18 cellular contexts compared by ENCODE assay signal in genomic region chr20:4484431-4485057, GRCh38.
DNase-seq lines count a peak whose midpoint lies in the region; ATAC-seq and TF ChIP-seq lines count a peak whose summit lies in the region.
"Had no signal": no experiment of that assay in that cellular context is flagged by ENCODE, and none has a peak within 500 bp of the region (broad histone marks: within the 10 kb centered on the region; RNA-seq: fewer than 3 reads in every experiment).

No MANE protein-coding gene starts in this region.

- H3F3A ChIP-seq in neural progenitor cell (ENCODE audit: low read depth): no peaks in the 10 kb centered on the region

- H4K20me1 ChIP-seq in neural progenitor cell (ENCODE audit: low read depth): no peaks in the 10 kb centered on the region

- no peaks in the 10 kb centered on the region for H3K9me3 Mint-ChIP-seq in activated CD4-positive, alpha-beta T cell treated with anti-CD3 and anti-CD28 coated beads, Interleukin-2, amount 10 ng/mL, durations not matched to agents 24 days and 14 days
- H3K9me3 Mint-ChIP-seq in neural progenitor cell: no peaks in the 10 kb centered on the region
- H3K9me3 Mint-ChIP-seq in activated CD8-positive, alpha-beta T cell treated with anti-CD3 and anti-CD28 coated beads for 36 hours: no peaks in the 10 kb centered on the region

- no peaks in the 10 kb centered on the region for H3K79me2 ChIP-seq in neural progenitor cell (ENCODE audit: low read depth)

- H3K9me3 ChIP-seq in neural progenitor cell (ENCODE audit: low read depth): no peaks in the 10 kb centered on the region

- H3K27me3 ChIP-seq in neural progenitor cell: no peaks in the 10 kb centered on the region

- POLR2A ChIA-PET in activated CD8-positive, alpha-beta T cell treated with anti-CD3 and anti-CD28 coated beads for 36 hours (lab: Charles Lee): no interaction called here

- no peak for ATAC-seq in GM21717 (IDR thresholded peaks at IDR 0.05; ENCODE audit: unreplicated experiment)
- no peak for ATAC-seq in GM19395 (IDR thresholded peaks at IDR 0.05; ENCODE audit: unreplicated experiment)
- ATAC-seq in activated CD8-positive, alpha-beta T cell treated with anti-CD3 and anti-CD28 coated beads for 36 hours: no peak
- ATAC-seq: Panc1, T-helper 17 cell had no signal

- CTCF ChIA-PET in activated CD8-positive, alpha-beta T cell treated with anti-CD3 and anti-CD28 coated beads for 36 hours (lab: Charles Lee): no interaction called here

- no peak for TF ChIP-seq CTCF in neural progenitor cell (IDR thresholded peaks at IDR 0.05)
- no peak for TF ChIP-seq CTCF in activated CD8-positive, alpha-beta T cell treated with anti-CD3 and anti-CD28 coated beads for 36 hours (IDR thresholded peaks at IDR 0.05)

- H2AFZ ChIP-seq in neural progenitor cell (replicated peaks): peak overlapping the region; percentile 63

- H3K4me1 ChIP-seq in neural progenitor cell: no peaks in the 10 kb centered on the region

- no peak overlapping the region for H3K27ac Mint-ChIP-seq in activated CD4-positive, alpha-beta T cell treated with anti-CD3 and anti-CD28 coated beads, Interleukin-2, amount 10 ng/mL, durations not matched to agents 24 days and 14 days
- H3K27ac Mint-ChIP-seq in neural progenitor cell: no peak overlapping the region
- H3K27ac Mint-ChIP-seq in activated CD8-positive, alpha-beta T cell treated with anti-CD3 and anti-CD28 coated beads for 36 hours: no peak overlapping the region
- H3K27ac Mint-ChIP-seq: T-helper 17 cell had no signal

- H3K4me2 ChIP-seq in neural progenitor cell: no peak overlapping the region
- H3K4me2 ChIP-seq: KMS-11 had no signal

- DNase-seq in activated CD4-positive, alpha-beta T cell treated with anti-CD3 and anti-CD28 coated beads, Interleukin-2, amount 10 ng/mL, durations not matched to agents 24 days and 14 days: peak; percentile 44
- no peak for DNase-seq in activated CD4-positive, alpha-beta T cell treated with anti-CD3 and anti-CD28 coated beads, Interleukin-2, amount 50 U/mL, for 4 hours
- DNase-seq in NCI-H1092 (lab: John Stamatoyannopoulos, UW) (peak; percentile 74), NCI-H69 (lab: John Stamatoyannopoulos, UW) (peak; percentile 2), neural progenitor cell (ENCODE audit: low spot score) (no peak)
- DNase-seq in activated CD8-positive, alpha-beta T cell treated with anti-CD3 and anti-CD28 coated beads for 36 hours: no peak
- DNase-seq: COR-L47, DMS79, GDM1, NCI-H146, NCI-H510A treated with DMSO at 0.1 percent for 48 hours, Right ventricle myocardium superior, T-helper 17 cell had no signal

- H3K9ac ChIP-seq in neural progenitor cell: no peak overlapping the region
- H3K9ac ChIP-seq: KMS-11 had no signal

- peaks cover 30% of the 10 kb centered on the region for H3K27me3 Mint-ChIP-seq in activated CD4-positive, alpha-beta T cell treated with anti-CD3 and anti-CD28 coated beads, Interleukin-2, amount 10 ng/mL, durations not matched to agents 24 days and 14 days
- H3K27me3 Mint-ChIP-seq in neural progenitor cell (ENCODE audit: insufficient read depth, low read depth): no peaks in the 10 kb centered on the region
- H3K27me3 Mint-ChIP-seq in activated CD8-positive, alpha-beta T cell treated with anti-CD3 and anti-CD28 coated beads for 36 hours: peaks cover 12% of the 10 kb centered on the region

- no peak overlapping the region for H3K4me3 ChIP-seq in neural progenitor cell

- H3K36me3 Mint-ChIP-seq in activated CD4-positive, alpha-beta T cell treated with anti-CD3 and anti-CD28 coated beads, Interleukin-2, amount 10 ng/mL, durations not matched to agents 24 days and 14 days (ENCODE audit: low read depth): no peaks in the 10 kb centered on the region
- H3K36me3 Mint-ChIP-seq in neural progenitor cell: no peaks in the 10 kb centered on the region
- no peaks in the 10 kb centered on the region for H3K36me3 Mint-ChIP-seq in activated CD8-positive, alpha-beta T cell treated with anti-CD3 and anti-CD28 coated beads for 36 hours (ENCODE audit: low read depth)

- H3K4me1 Mint-ChIP-seq in activated CD4-positive, alpha-beta T cell treated with anti-CD3 and anti-CD28 coated beads, Interleukin-2, amount 10 ng/mL, durations not matched to agents 24 days and 14 days: no peaks in the 10 kb centered on the region
- no peaks in the 10 kb centered on the region for H3K4me1 Mint-ChIP-seq in neural progenitor cell
- no peaks in the 10 kb centered on the region for H3K4me1 Mint-ChIP-seq in activated CD8-positive, alpha-beta T cell treated with anti-CD3 and anti-CD28 coated beads for 36 hours (ENCODE audit: low read depth)
- H3K4me1 Mint-ChIP-seq: T-helper 17 cell had no signal

- no peak overlapping the region for H3K27ac ChIP-seq in neural progenitor cell
- H3K27ac ChIP-seq: C4-2B, KMS-11 had no signal

- no peaks in the 10 kb centered on the region for H3K36me3 ChIP-seq in neural progenitor cell

- intact Hi-C loops in activated CD4-positive, alpha-beta T cell treated with anti-CD3 and anti-CD28 coated beads, Interleukin-2, amount 10 ng/mL, durations not matched to agents 24 days and 14 days (cut with micrococcal nuclease): no loop called here
- intact Hi-C loops in activated CD8-positive, alpha-beta T cell treated with anti-CD3 and anti-CD28 coated beads for 36 hours (cut with micrococcal nuclease): no loop called here

- no peak overlapping the region for H3K4me3 Mint-ChIP-seq in activated CD4-positive, alpha-beta T cell treated with anti-CD3 and anti-CD28 coated beads, Interleukin-2, amount 10 ng/mL, durations not matched to agents 24 days and 14 days
- H3K4me3 Mint-ChIP-seq in neural progenitor cell: no peak overlapping the region
- H3K4me3 Mint-ChIP-seq in activated CD8-positive, alpha-beta T cell treated with anti-CD3 and anti-CD28 coated beads for 36 hours: no peak overlapping the region
- H3K4me3 Mint-ChIP-seq: T-helper 17 cell had no signal

Comparison
In these comparisons a context has a peak if more than half of its experiments do, and no peak if none do; other contexts are left out.
1. DNase-seq: peak in activated CD4-positive, alpha-beta T cell treated with anti-CD3 and anti-CD28 coated beads, Interleukin-2, amount 10 ng/mL, durations not matched to agents 24 days and 14 days (single experiment), NCI-H1092 (single experiment) and NCI-H69 (single experiment); none in activated CD4-positive, alpha-beta T cell treated with anti-CD3 and anti-CD28 coated beads, Interleukin-2, amount 50 U/mL, for 4 hours (0 of 2), neural progenitor cell (single experiment) and activated CD8-positive, alpha-beta T cell treated with anti-CD3 and anti-CD28 coated beads for 36 hours (single experiment).